Comparison of ENCODE assay signal across 1 cellular context in genomic region chr18:36464126-36464651, GRCh38.
TF ChIP-seq lines count a peak whose summit lies in the region.

No MANE protein-coding gene starts in this region.

TF ChIP-seq in GM23338, 12 proteins besides CTCF, POLR2A, EP300 and RAD21 (continued from another document):
- TF ChIP-seq EZH2 (IDR thresholded peaks at IDR 0.05; ENCODE audit: low read depth, unreplicated experiment) (no peak), POLR2AphosphoS5 (IDR thresholded peaks at IDR 0.05; ENCODE audit: low read depth) (no peak), REST (IDR thresholded peaks at IDR 0.05; ENCODE audit: unreplicated experiment) (no peak), STAT1 (IDR thresholded peaks at IDR 0.05; ENCODE audit: unreplicated experiment) (no peak), ZNF462 (CRISPR knock-in tag; IDR thresholded peaks at IDR 0.05) (no peak), ZNF331 (CRISPR knock-in tag; IDR thresholded peaks at IDR 0.05; ENCODE audit: low read depth) (no peak), EZH2phosphoT487 (IDR thresholded peaks at IDR 0.05; ENCODE audit: unreplicated experiment) (no peak)
